In genomic region chr12:111450676-111451075, GRCh38 we compare ENCODE assay signal across 11 cellular contexts. TPM values are rescaled to one million over a fixed set of nuclear protein-coding genes. Genes with fewer than 3 reads are reported as not detected.
DNase-seq lines count a peak whose midpoint lies in the region; ATAC-seq, FAIRE-seq and TF ChIP-seq lines count a peak whose summit lies in the region.
"Had no signal": no experiment of that assay in that cellular context is flagged by ENCODE, and none has a peak within 500 bp of the region (broad histone marks: within the 10 kb centered on the region; RNA-seq: fewer than 3 reads in every experiment).

No MANE protein-coding gene starts in this region.

- peaks cover 41% of the 10 kb centered on the region for H4K20me1 ChIP-seq in DND-41 (ENCODE audit: insufficient read depth, low read length)
- H4K20me1 ChIP-seq in endothelial cell of umbilical vein (replicated peaks; ENCODE audit: control insufficient read depth, extremely low read depth, insufficient read depth, low read length): no peaks in the 10 kb centered on the region

- no peak for DNase-seq in DND-41
- no peak for DNase-seq in T-cell
- DNase-seq in endothelial cell of umbilical vein (ENCODE audit: low read depth, low spot score): no peak
- DNase-seq in psoas muscle: no peak
- DNase-seq in mesenteric fat pad (ENCODE audit: low spot score): no peak
- DNase-seq in HuH-7 (ENCODE audit: low spot score): no peak
- DNase-seq in NCI-H2081 treated with DMSO at 0.1 percent for 48 hours (lab: John Stamatoyannopoulos, UW): no peak
- DNase-seq: NCI-H1930 had no signal

- H3K9ac ChIP-seq in DND-41 (ENCODE audit: low read depth, low read length) (no peak overlapping the region), endothelial cell of umbilical vein (replicated peaks; ENCODE audit: extremely low read depth, insufficient read depth, low read length) (no peak overlapping the region)

- no peak overlapping the region for H3K4me3 Mint-ChIP-seq in T-cell

- H3K9me1 ChIP-seq in endothelial cell of umbilical vein (replicated peaks; ENCODE audit: control insufficient read depth, extremely low read depth, insufficient read depth, low read length): no peaks in the 10 kb centered on the region

- ATAC-seq in DND-41 (ENCODE audit: insufficient read depth, low read depth): no peak
- ATAC-seq in T-cell (replicated peaks in 1 of 4): no peak
- peak in 1 of 4 donors; percentile 7 for ATAC-seq in psoas muscle

- H3K4me3 ChIP-seq in DND-41 (ENCODE audit: low read depth in 1 of 2, low read length in 2 of 2): no peak overlapping the region
- H3K4me3 ChIP-seq in endothelial cell of umbilical vein (replicated peaks in 1 of 3; ENCODE audit: insufficient read depth in 1 of 3, low read depth in 1 of 3, low read length in 3 of 3): no peak overlapping the region
- H3K4me3 ChIP-seq in psoas muscle: no peak overlapping the region
- H3K4me3 ChIP-seq: vagina had no signal

- WGBS in psoas muscle, 3 donors: 23 to 52% (median 28%) methylated on average over 4 of the region's 4 CpGs

- H3K36me3 ChIP-seq in DND-41 (ENCODE audit: insufficient read depth, low read length) (peaks cover 97% of the 10 kb centered on the region), endothelial cell of umbilical vein (ENCODE audit: control insufficient read depth in 2 of 2, extremely low read depth in 1 of 2, insufficient read depth in 2 of 2, low read length in 2 of 2) (peaks cover 26 to 52% of the 10 kb centered on the region in 2 experiments), psoas muscle (ENCODE audit: insufficient read depth in 1 of 2, low read depth in 1 of 2) (peaks cover 8 to 75% of the 10 kb centered on the region in 2 donors)

- no peaks in the 10 kb centered on the region for H3K27me3 Mint-ChIP-seq in T-cell

- H3K27ac Mint-ChIP-seq in T-cell: peak overlapping the region; percentile 69 to 87

- TSS peak; percentile 9 for BruUV-seq in endothelial cell of umbilical vein (replicated peaks; lab: Mats Ljungman, UMichigan)

- H3K9me3 ChIP-seq in DND-41 (ENCODE audit: insufficient read depth, low read length, severe bottlenecking) (no peaks in the 10 kb centered on the region), endothelial cell of umbilical vein (replicated peaks; ENCODE audit: control insufficient read depth, insufficient read depth, low read length) (no peaks in the 10 kb centered on the region), psoas muscle (no peaks in the 10 kb centered on the region)
- H3K9me3 ChIP-seq: vagina had no signal

- H2AFZ ChIP-seq in DND-41 (ENCODE audit: low read depth, low read length): no peak overlapping the region
- no peak overlapping the region for H2AFZ ChIP-seq in endothelial cell of umbilical vein (ENCODE audit: low read depth, low read length)

- peaks cover 30 to 68% (median 51%) of the 10 kb centered on the region in 3 donors for H3K4me1 Mint-ChIP-seq in T-cell

- no peak for TF ChIP-seq POLR2A in endothelial cell of umbilical vein (IDR thresholded peaks at IDR 0.05; ENCODE audit: low read depth, low read length)

- POLR2A ChIA-PET in T-cell (lab: Charles Lee) (interaction anchor here in 1 of 2 donors (0.6 to 1.2 kb wide), 2 partner anchors 16 to 57 kb away, joined by 4 to 7 read pairs; no protein-coding TSS in a partner anchor), endothelial cell of umbilical vein (lab: Charles Lee) (interaction anchor here (0.6 to 1.2 kb wide), 2 partner anchors 38 to 54 kb away, joined by 3 read pairs; no protein-coding TSS in a partner anchor)

- peaks cover 45% of the 10 kb centered on the region for H3K36me3 Mint-ChIP-seq in T-cell

- peaks cover 10% of the 10 kb centered on the region for H3K79me2 ChIP-seq in DND-41 (ENCODE audit: insufficient read depth, low read length)
- peaks cover 29% of the 10 kb centered on the region for H3K79me2 ChIP-seq in endothelial cell of umbilical vein (ENCODE audit: control insufficient read depth, insufficient read depth, low read length)

- H3K4me2 ChIP-seq in DND-41 (ENCODE audit: insufficient read depth, low read length) (no peak overlapping the region), endothelial cell of umbilical vein (ENCODE audit: insufficient read depth, low read length) (no peak overlapping the region)

- CTCF ChIA-PET in T-cell (lab: Charles Lee) (interaction anchor here (0.6 to 8.1 kb wide), 17 partner anchors 9 to 1631 kb away, joined by 3 to 218 read pairs (median 11); partner anchors contain the start of gene SH2B3 (in 1 of the 2)), endothelial cell of umbilical vein (lab: Charles Lee) (interaction anchor here (1.3 to 16.4 kb wide), 14 partner anchors 9 to 120 kb away, joined by 3 to 464 read pairs (median 26); partner anchors contain the start of genes PHETA1 and SH2B3)

- dilution Hi-C loops in endothelial cell of umbilical vein (cut with MboI; ENCODE audit: extremely low pct_ligation_motif_present, low sequenced_read_pairs): no loop called here

- no peaks in the 10 kb centered on the region for H3K4me1 ChIP-seq in DND-41 (ENCODE audit: insufficient read depth, low read length)
- H3K4me1 ChIP-seq in endothelial cell of umbilical vein (ENCODE audit: control insufficient read depth, extremely low read depth, insufficient read depth, low read length): peaks cover 29% of the 10 kb centered on the region
- H3K4me1 ChIP-seq in psoas muscle: peaks cover 44% of the 10 kb centered on the region

- H3K27ac ChIP-seq in DND-41 (ENCODE audit: low read length): 0 out of 2 replicates have a peak overlapping the region, but pooled peaks have one; percentile 20
- H3K27ac ChIP-seq in endothelial cell of umbilical vein (ENCODE audit: insufficient read depth, low read depth, low read length): no peak overlapping the region
- peak overlapping the region; percentile 87 for H3K27ac ChIP-seq in psoas muscle
- H3K27ac ChIP-seq: vagina had no signal

- FAIRE-seq in endothelial cell of umbilical vein (lab: Jason Lieb, UNC): no peak
- FAIRE-seq: colon, HTR-8/SVneo had no signal

- intact Hi-C loops in endothelial cell of umbilical vein (cut with micrococcal nuclease) (loop anchor here (1.0 to 5.0 kb wide), 5 partner anchors 45 to 135 kb away; partner anchors contain the start of gene SH2B3), psoas muscle (cut with DNase I) (loop anchor here (1.0 to 2.0 kb wide), 2 partner anchors 53 to 54 kb away; no protein-coding TSS in a partner anchor)

- H3K27me3 ChIP-seq in DND-41 (ENCODE audit: insufficient read depth, low read length, poor library complexity): no peaks in the 10 kb centered on the region
- H3K27me3 ChIP-seq in endothelial cell of umbilical vein (ENCODE audit: control insufficient read depth in 2 of 2, insufficient read depth in 2 of 2, low read length in 2 of 2): no peaks in the 10 kb centered on the region
- no peaks in the 10 kb centered on the region for H3K27me3 ChIP-seq in psoas muscle (ENCODE audit: insufficient read depth in 3 of 3, low read length in 2 of 3)
- H3K27me3 ChIP-seq: vagina had no signal

- H3K9me3 Mint-ChIP-seq in T-cell: no peaks in the 10 kb centered on the region

- TF ChIP-seq CTCF in DND-41 (IDR thresholded peaks at IDR 0.05; ENCODE audit: borderline replicate concordance, extremely low read depth, low read length, poor library complexity, severe bottlenecking): no peak
- no peak for TF ChIP-seq CTCF in endothelial cell of umbilical vein (IDR thresholded peaks at IDR 0.05; ENCODE audit: extremely low read depth in 1 of 2, insufficient read depth in 1 of 2, low read depth in 1 of 2, low read length in 2 of 2)
- no peak for TF ChIP-seq CTCF in psoas muscle (IDR thresholded peaks at IDR 0.05)

TF ChIP-seq in endothelial cell of umbilical vein, 7 proteins besides CTCF, POLR2A, EP300 and RAD21:
- TF ChIP-seq POLR2AphosphoS5 (IDR thresholded peaks at IDR 0.05; ENCODE audit: insufficient read depth, low read depth, low read length): no peak
- no peak for TF ChIP-seq EZH2 (IDR thresholded peaks at IDR 0.05; ENCODE audit: borderline replicate concordance, low read depth, low read length, severe bottlenecking)
- TF ChIP-seq GATA2 (IDR thresholded peaks at IDR 0.05; ENCODE audit: insufficient read depth, insufficient read length, low read depth, low read length): no peak
- no peak for TF ChIP-seq MYC (IDR thresholded peaks at IDR 0.05; ENCODE audit: low read depth, low read length)
- TF ChIP-seq FOS (IDR thresholded peaks at IDR 0.05; ENCODE audit: borderline replicate concordance, insufficient read depth, low read length): no peak
- TF ChIP-seq MAX (IDR thresholded peaks at IDR 0.05; ENCODE audit: insufficient read depth, insufficient read length): no peak
- no peak for TF ChIP-seq JUN (IDR thresholded peaks at IDR 0.05; ENCODE audit: borderline replicate concordance, insufficient read depth, insufficient read length, low read depth)
TF ChIP-seq in endothelial cell of umbilical vein: peak in this region for 0.

RNA-seq across cellular contexts. Expression of gene SH2B3, which starts 45.0 kb away (rescaled TPM):
- 10 to 100 TPM; 24.6 to 38.8 (median 28.8) TPM for total RNA-seq in T-cell
- 97.9 and 111 TPM in 2 replicates for total RNA-seq in endothelial cell of umbilical vein
- polyA plus RNA-seq in endothelial cell of umbilical vein: 63.1 and 69.7 TPM in 2 replicates
- 74.6 and 75.9 TPM in 2 replicates for polyA plus RNA-seq in endothelial cell of umbilical vein (2011; cell fraction: cytosol; rRNA removed)
- polyA plus RNA-seq in endothelial cell of umbilical vein (2011; cell fraction: nucleus; rRNA removed): 53.9 and 63.7 TPM in 2 replicates
- 51.2 and 67.6 TPM in 2 replicates for polyA plus RNA-seq in endothelial cell of umbilical vein (2012)
- 59.8 and 60.1 TPM in 2 replicates for polyA minus RNA-seq in endothelial cell of umbilical vein
- 3.2 TPM for polyA minus RNA-seq in endothelial cell of umbilical vein (2011; cell fraction: cytosol; rRNA and poly(A)+ RNA removed)
- 27.6 and 29.2 TPM in 2 replicates for polyA minus RNA-seq in endothelial cell of umbilical vein (2011; cell fraction: nucleus; rRNA and poly(A)+ RNA removed)
- 10 to 100 TPM; 10.5 to 25.0 (median 13.2) TPM for total RNA-seq in psoas muscle
- 10 to 100 TPM in 1 of 3 donors, 1 to 10 TPM in 2; 4.4 to 22.0 (median 6.4) TPM for polyA plus RNA-seq in psoas muscle
- total RNA-seq in mesenteric fat pad: 43.3 TPM
